In genomic region chr20:17499041-17499440, GRCh38 we compare ENCODE assay signal across 19 cellular contexts. TPM values are rescaled to one million over a fixed set of nuclear protein-coding genes. Genes with fewer than 3 reads are reported as not detected.
DNase-seq lines count a peak whose midpoint lies in the region; TF ChIP-seq lines count a peak whose summit lies in the region.
"Had no signal": no experiment of that assay in that cellular context is flagged by ENCODE, and none has a peak within 500 bp of the region (broad histone marks: within the 10 kb centered on the region; RNA-seq: fewer than 3 reads in every experiment).

No MANE protein-coding gene starts in this region.

- intact Hi-C loops in activated T-helper 2 cell treated with anti-CD3 and anti-CD28 coated beads, Interferon-gamma antibody, Interleukin-2, Interleukin-4, amounts not matched to agents 10 μg/mL and 5 μg/mL and 100 μg/mL, durations not matched to agents 14 hours and 24 hours and 36 hours (cut with micrococcal nuclease), result no loop called here
- intact Hi-C loops in tibial artery (cut with DNase I; ENCODE audit: low total_unique reads), result no loop called here

- H3K4me3 ChIP-seq in epithelial cell of esophagus (ENCODE audit: low read length) (no peak overlapping the region), mesenchymal stem cell (ENCODE audit: insufficient read depth in 1 of 2, low read depth in 1 of 2, low read length in 2 of 2) (no peak overlapping the region), tibial artery (no peak overlapping the region)
- H3K4me3 ChIP-seq: lung, sigmoid colon, upper lobe of right lung had no signal

- no peak overlapping the region for H2BK12ac ChIP-seq in mesenchymal stem cell (ENCODE audit: low read length in 2 of 2)

- H3K9ac ChIP-seq in mesenchymal stem cell (ENCODE audit: low read length), result no peak overlapping the region

- H3K27me3 ChIP-seq in mesenchymal stem cell (ENCODE audit: control insufficient read depth in 1 of 2, insufficient read depth in 1 of 2, low read length in 2 of 2) (peaks cover 0 to 43% of the 10 kb centered on the region in 2 experiments), tibial artery (no peaks in the 10 kb centered on the region)
- H3K27me3 ChIP-seq: sigmoid colon, upper lobe of right lung had no signal

- peaks cover 6% of the 10 kb centered on the region for H3K27me3 Mint-ChIP-seq in activated T-helper 2 cell treated with anti-CD3 and anti-CD28 coated beads, Interferon-gamma antibody, Interleukin-2, Interleukin-4, amounts not matched to agents 10 μg/mL and 5 μg/mL and 100 μg/mL, durations not matched to agents 14 hours and 24 hours and 36 hours (ENCODE audit: low read depth)

- no peak overlapping the region for H2BK15ac ChIP-seq in mesenchymal stem cell (ENCODE audit: low read depth, poor library complexity, severe bottlenecking)

- H2AK5ac ChIP-seq in mesenchymal stem cell (ENCODE audit: low read length, severe bottlenecking), result no peak overlapping the region

- no peak overlapping the region for H2BK120ac ChIP-seq in mesenchymal stem cell (ENCODE audit: low read depth, low read length)

- H3K4ac ChIP-seq in mesenchymal stem cell (ENCODE audit: low read depth in 1 of 2, low read length in 2 of 2), result no peak overlapping the region

- H3K23ac ChIP-seq in mesenchymal stem cell (ENCODE audit: low read length in 2 of 2), result no peak overlapping the region

- H3K18ac ChIP-seq in mesenchymal stem cell (ENCODE audit: low read depth in 1 of 2, low read length in 2 of 2), result no peak overlapping the region

- H3K4me3 Mint-ChIP-seq in activated T-helper 2 cell treated with anti-CD3 and anti-CD28 coated beads, Interferon-gamma antibody, Interleukin-2, Interleukin-4, amounts not matched to agents 10 μg/mL and 5 μg/mL and 100 μg/mL, durations not matched to agents 14 hours and 24 hours and 36 hours (ENCODE audit: low read depth), result no peak overlapping the region
- H3K4me3 Mint-ChIP-seq: activated naive CD4-positive, alpha-beta T cell treated with anti-CD3 and anti-CD28 coated beads, Interleukin-2, amount 10 ng/mL, durations not matched to agents 7 days and 5 days; stimulated activated naive CD8-positive, alpha-beta T cell treated with anti-CD3 and anti-CD28 coated beads, Interleukin-15, amount 100 ng/mL, for 72 hours had no signal

- H3K36me3 Mint-ChIP-seq in activated T-helper 2 cell treated with anti-CD3 and anti-CD28 coated beads, Interferon-gamma antibody, Interleukin-2, Interleukin-4, amounts not matched to agents 10 μg/mL and 5 μg/mL and 100 μg/mL, durations not matched to agents 14 hours and 24 hours and 36 hours (ENCODE audit: low read depth), result no peaks in the 10 kb centered on the region

- H4K8ac ChIP-seq in mesenchymal stem cell (ENCODE audit: low read length), result no peak overlapping the region

- TF ChIP-seq CTCF in epithelial cell of esophagus (IDR thresholded peaks at IDR 0.05; ENCODE audit: insufficient read depth, low read depth, low read length, missing control alignments), result no peak
- TF ChIP-seq CTCF in tibial artery (IDR thresholded peaks at IDR 0.05), result no peak

- H3K4me1 ChIP-seq in mesenchymal stem cell (ENCODE audit: control insufficient read depth, insufficient read depth, low read depth, low read length), result peaks cover 2% of the 10 kb centered on the region
- H3K4me1 ChIP-seq in tibial artery, result peaks cover 0 to 10% (median 6%) of the 10 kb centered on the region in 4 donors
- H3K4me1 ChIP-seq: upper lobe of right lung had no signal

- no peaks in the 10 kb centered on the region for H3K9me3 Mint-ChIP-seq in activated T-helper 2 cell treated with anti-CD3 and anti-CD28 coated beads, Interferon-gamma antibody, Interleukin-2, Interleukin-4, amounts not matched to agents 10 μg/mL and 5 μg/mL and 100 μg/mL, durations not matched to agents 14 hours and 24 hours and 36 hours
- H3K9me3 Mint-ChIP-seq: stimulated activated naive CD8-positive, alpha-beta T cell treated with anti-CD3 and anti-CD28 coated beads, Interleukin-15, amount 100 ng/mL, for 72 hours had no signal

- H3K9me3 ChIP-seq in mesenchymal stem cell (ENCODE audit: control insufficient read depth, low read length) (no peaks in the 10 kb centered on the region), tibial artery (no peaks in the 10 kb centered on the region)
- H3K9me3 ChIP-seq: sigmoid colon, upper lobe of right lung had no signal

- no peak overlapping the region for H4K91ac ChIP-seq in mesenchymal stem cell (ENCODE audit: low read length)

- H3K4me1 Mint-ChIP-seq in activated T-helper 2 cell treated with anti-CD3 and anti-CD28 coated beads, Interferon-gamma antibody, Interleukin-2, Interleukin-4, amounts not matched to agents 10 μg/mL and 5 μg/mL and 100 μg/mL, durations not matched to agents 14 hours and 24 hours and 36 hours (ENCODE audit: low read depth), result peaks cover 8% of the 10 kb centered on the region

- DNase-seq in Caki2 (ENCODE audit: low read depth), result peak; percentile 38
- peak; percentile 44 for DNase-seq in LHCN-M2 (ENCODE audit: low read depth)
- DNase-seq in epithelial cell of esophagus (ENCODE audit: low read depth), result peak; percentile 88
- peak; percentile 12 for DNase-seq in mesenchymal stem cell
- no peak for DNase-seq in HT-29 (ENCODE audit: low spot score)
- DNase-seq in activated T-helper 2 cell treated with anti-CD3 and anti-CD28 coated beads, Interferon-gamma antibody, Interleukin-2, Interleukin-4, amounts not matched to agents 10 μg/mL and 5 μg/mL and 100 μg/mL, durations not matched to agents 14 hours and 24 hours and 36 hours (ENCODE audit: low spot score), result no peak
- DNase-seq in tibial artery, result no peak
- no peak for DNase-seq in hippocampal formation (lab: John Stamatoyannopoulos, UW)
- DNase-seq: activated CD4-positive, alpha-beta T cell treated with anti-CD3 and anti-CD28 coated beads, Interleukin-2, amount 50 U/mL, for 4 hours; activated naive CD4-positive, alpha-beta T cell treated with anti-CD3 and anti-CD28 coated beads, Interleukin-2, amount 10 ng/mL, durations not matched to agents 7 days and 5 days; activated T-cell treated with anti-CD3 and anti-CD28 coated beads, Interleukin-2, amount 50 U/mL, for 1 hour; COR-L47; NCI-H1436 treated with DMSO at 0.1 percent for 48 hours; NCI-H446 treated with DMSO at 0.1 percent for 48 hours; stimulated activated naive CD8-positive, alpha-beta T cell treated with anti-CD3 and anti-CD28 coated beads, Interleukin-15, amount 100 ng/mL, for 72 hours; T-helper 1 cell; upper lobe of right lung had no signal

- no peaks in the 10 kb centered on the region for H3K79me1 ChIP-seq in mesenchymal stem cell (replicated peaks; ENCODE audit: low read length, poor library complexity, severe bottlenecking)

- H2AFZ ChIP-seq in mesenchymal stem cell (ENCODE audit: low read depth, low read length), result no peak overlapping the region

- in situ Hi-C loops in Caki2 (cut with HindIII; ENCODE audit: low pct_unique_long_range_greater_than_20kb, low sequenced_read_pairs), result no loop called here

- H3K27ac ChIP-seq in mesenchymal stem cell (ENCODE audit: low read length, poor library complexity, severe bottlenecking), result no peak overlapping the region
- no peak overlapping the region for H3K27ac ChIP-seq in tibial artery
- H3K27ac ChIP-seq: sigmoid colon, upper lobe of right lung had no signal

- no peak overlapping the region for H3K14ac ChIP-seq in mesenchymal stem cell (ENCODE audit: low read length in 2 of 2)

- H2BK5ac ChIP-seq in mesenchymal stem cell (ENCODE audit: low read depth, low read length, poor library complexity, severe bottlenecking), result no peak overlapping the region

- H3K36me3 ChIP-seq in mesenchymal stem cell (ENCODE audit: control insufficient read depth in 1 of 2, insufficient read depth in 2 of 2, low read depth in 1 of 2, low read length in 2 of 2) (no peaks in the 10 kb centered on the region), tibial artery (no peaks in the 10 kb centered on the region)
- H3K36me3 ChIP-seq: sigmoid colon, upper lobe of right lung had no signal

- 100% methylated on average over 1 of the region's 5 CpGs for WGBS in mesenchymal stem cell

- no peak overlapping the region for H3K27ac Mint-ChIP-seq in activated T-helper 2 cell treated with anti-CD3 and anti-CD28 coated beads, Interferon-gamma antibody, Interleukin-2, Interleukin-4, amounts not matched to agents 10 μg/mL and 5 μg/mL and 100 μg/mL, durations not matched to agents 14 hours and 24 hours and 36 hours
- H3K27ac Mint-ChIP-seq: activated naive CD4-positive, alpha-beta T cell treated with anti-CD3 and anti-CD28 coated beads, Interleukin-2, amount 10 ng/mL, durations not matched to agents 7 days and 5 days; stimulated activated naive CD8-positive, alpha-beta T cell treated with anti-CD3 and anti-CD28 coated beads, Interleukin-15, amount 100 ng/mL, for 72 hours had no signal

- no peak overlapping the region for H3K4me2 ChIP-seq in mesenchymal stem cell (ENCODE audit: low read length, poor library complexity, severe bottlenecking)

RNA-seq across cellular contexts. Expression of gene BFSP1, which starts 32.1 kb away (rescaled TPM):
- 26.7 and 37.0 TPM in 2 replicates for total RNA-seq in Caki2 (2014; rRNA removed; shearing (Covaris generic); ENCODE audit: low replicate concordance)
- 4.7 and 6.6 TPM in 2 replicates for total RNA-seq in LHCN-M2 (2014; rRNA removed)
- polyA plus RNA-seq in LHCN-M2 (2012), result 6.4 TPM
- polyA plus RNA-seq in mesenchymal stem cell (2013, experiment 1 of 2), result 6.3 TPM
- 6.0 TPM for polyA plus RNA-seq in mesenchymal stem cell (2013, experiment 2 of 2)
- 0.81 and 1.4 TPM in 2 replicates for total RNA-seq in HT-29 (2014; rRNA removed; shearing (Covaris generic))
- 0.51 and 0.82 TPM in 2 replicates for total RNA-seq in activated T-helper 2 cell treated with anti-CD3 and anti-CD28 coated beads, Interferon-gamma antibody, Interleukin-2, Interleukin-4, amounts not matched to agents 10 μg/mL and 5 μg/mL and 100 μg/mL, durations not matched to agents 14 hours and 24 hours and 36 hours

Comparison
In these comparisons a context has a peak if more than half of its experiments do, and no peak if none do; other contexts are left out.
1. DNase-seq: peak in Caki2 (single experiment), LHCN-M2 (single experiment), epithelial cell of esophagus (single experiment) and mesenchymal stem cell (single experiment); none in HT-29 (single experiment), activated T-helper 2 cell treated with anti-CD3 and anti-CD28 coated beads, Interferon-gamma antibody, Interleukin-2, Interleukin-4, amounts not matched to agents 10 μg/mL and 5 μg/mL and 100 μg/mL, durations not matched to agents 14 hours and 24 hours and 36 hours (single experiment), tibial artery (0 of 2) and hippocampal formation (0 of 2).